26 cellular contexts compared by ENCODE assay signal in the genomic region with DNA sequence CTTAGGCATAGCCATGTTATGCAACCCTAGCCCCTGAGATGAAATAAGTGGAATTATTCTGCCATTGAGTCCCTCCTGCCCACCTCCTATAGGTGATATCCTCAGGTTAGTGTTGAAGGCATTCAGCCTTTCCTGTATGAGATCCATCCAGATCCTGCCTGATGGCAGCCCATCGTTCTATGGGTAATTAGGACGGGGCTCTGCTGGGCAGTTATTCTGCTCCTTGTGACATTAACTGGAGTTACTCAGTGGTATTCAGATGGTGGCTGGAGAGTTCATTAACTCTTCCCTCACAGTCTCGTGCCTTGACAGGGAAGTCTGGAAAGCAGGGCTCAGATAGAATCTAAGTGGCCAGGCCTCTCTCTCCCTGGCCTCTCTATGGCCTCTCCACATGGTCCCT.
"Had no signal": no experiment of that assay in that cellular context is flagged by ENCODE, and none has a peak within 500 bp of the region (broad histone marks: within the 10 kb centered on the region; RNA-seq: fewer than 3 reads in every experiment).

No MANE protein-coding gene starts in this region.

- H3K4me1 ChIP-seq: gastrocnemius medialis, heart right ventricle, left lung had no signal

- H3K4me3 Mint-ChIP-seq: dendritic cell treated with granulocyte-macrophage colony-stimulating factor and Interleukin-4, amounts not matched to agents 40 ng/mL and 50 ng/mL, for 4 days; effector memory CD8-positive, alpha-beta T cell; endodermal cell; memory B cell had no signal

- H3K27ac Mint-ChIP-seq: dendritic cell treated with granulocyte-macrophage colony-stimulating factor and Interleukin-4, amounts not matched to agents 40 ng/mL and 50 ng/mL, for 4 days; effector memory CD8-positive, alpha-beta T cell; endodermal cell; memory B cell had no signal

- ATAC-seq: effector memory CD8-positive, alpha-beta T cell; esophagus mucosa; gastrocnemius medialis; heart right ventricle; left cardiac atrium; left lung; left ventricle myocardium superior had no signal

- H3K27me3 ChIP-seq: gastrocnemius medialis, heart right ventricle, left lung had no signal

- H3K27me3 Mint-ChIP-seq: dendritic cell treated with granulocyte-macrophage colony-stimulating factor and Interleukin-4, amounts not matched to agents 40 ng/mL and 50 ng/mL, for 4 days; effector memory CD8-positive, alpha-beta T cell; memory B cell had no signal

- FAIRE-seq: colon, endometrium, islet of Langerhans, keratinocyte had no signal

- H3K4me1 Mint-ChIP-seq: endodermal cell had no signal

- H3K4me3 ChIP-seq: coronary artery, gastrocnemius medialis, heart right ventricle, left lung, lung had no signal

- H3K27ac ChIP-seq: coronary artery, epithelial cell of prostate, gastrocnemius medialis, heart right ventricle, left lung had no signal

- H3K9me3 Mint-ChIP-seq: effector memory CD8-positive, alpha-beta T cell; endodermal cell; memory B cell had no signal

- DNase-seq: effector CD8-positive, alpha-beta T cell; effector memory CD8-positive, alpha-beta T cell; endodermal cell; erythroblast; foreskin melanocyte; gastrocnemius medialis; glutamatergic neuron; head of caudate nucleus; heart right ventricle; hippocampal formation; left cardiac atrium; left lung; left ventricle myocardium superior; mammary epithelial cell; mesendoderm; midbrain had no signal

- H3K9me3 ChIP-seq: gastrocnemius medialis had no signal
